12 cellular contexts compared by ENCODE assay signal in the genomic region with DNA sequence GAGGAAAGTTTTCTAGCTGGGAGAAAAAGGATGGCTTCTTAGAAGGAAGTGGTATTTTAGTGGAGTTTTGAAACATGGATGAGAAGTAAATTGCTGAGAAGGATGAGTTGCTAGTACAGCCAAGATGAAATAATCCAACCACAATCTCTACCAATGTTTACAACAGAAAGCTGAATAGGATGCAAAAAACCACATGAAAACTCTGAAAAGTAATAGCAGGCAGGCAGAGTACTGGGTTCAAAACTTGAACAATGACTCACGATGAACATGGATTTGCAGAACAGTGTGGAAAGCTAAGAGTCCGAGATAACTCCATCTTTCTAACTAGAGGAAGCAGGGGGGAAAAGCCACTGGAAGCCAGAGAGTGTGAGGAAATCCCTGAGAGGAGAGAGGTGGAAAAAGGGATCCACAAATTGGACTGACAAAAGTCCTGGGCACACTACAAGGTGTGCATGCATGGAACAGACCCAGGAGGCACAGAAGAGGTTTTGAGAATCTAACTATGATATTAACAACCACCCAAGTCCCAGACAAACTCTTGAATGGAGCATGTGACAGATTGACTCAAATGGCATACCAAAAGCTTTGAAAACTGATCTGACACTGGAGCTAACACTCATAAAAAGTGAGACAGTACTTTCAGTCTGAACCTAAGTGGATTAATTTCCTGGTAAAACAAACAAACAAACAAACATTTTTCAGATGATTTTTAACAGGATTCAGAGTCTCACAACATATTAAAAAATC.
DNase-seq lines count a peak whose midpoint lies in the region; ATAC-seq and TF ChIP-seq lines count a peak whose summit lies in the region.
"Had no signal": no experiment of that assay in that cellular context is flagged by ENCODE, and none has a peak within 500 bp of the region (broad histone marks: within the 10 kb centered on the region; RNA-seq: fewer than 3 reads in every experiment).

No MANE protein-coding gene starts in this region.

- TF ChIP-seq CTCF in CD4-positive, alpha-beta T cell (IDR thresholded peaks at IDR 0.05), result no peak
- TF ChIP-seq CTCF in H9 (conservative IDR thresholded peaks at IDR 0.05), result no peak

- H3K9me3 ChIP-seq in CD4-positive, alpha-beta T cell (ENCODE audit: control insufficient read depth, low read length), result no peaks in the 10 kb centered on the region
- H3K9me3 ChIP-seq in H9 (ENCODE audit: control insufficient read depth, low read depth, low read length), result no peaks in the 10 kb centered on the region

- peaks cover 65% of the 10 kb centered on the region for H3K4me1 Mint-ChIP-seq in CD4-positive, alpha-beta T cell (ENCODE audit: low read depth)
- H3K4me1 Mint-ChIP-seq in H9, result peaks cover 17 to 21% of the 10 kb centered on the region in 2 experiments
- peaks cover 62% of the 10 kb centered on the region for H3K4me1 Mint-ChIP-seq in activated CD4-positive, alpha-beta memory T cell treated with anti-CD3 and anti-CD28 coated beads for 36 hours (ENCODE audit: low read depth)

- H2BK120ac ChIP-seq in H9 (ENCODE audit: low read depth, low read length, poor library complexity, severe bottlenecking), result no peak overlapping the region

- H2AFZ ChIP-seq in H9 (ENCODE audit: low read length), result no peak overlapping the region

- no peak overlapping the region for H2BK20ac ChIP-seq in H9 (ENCODE audit: low read depth, low read length, poor library complexity, severe bottlenecking)

- H3K14ac ChIP-seq in H9 (ENCODE audit: insufficient read depth, low read length), result no peak overlapping the region

- H3K27me3 Mint-ChIP-seq in CD4-positive, alpha-beta T cell, result no peaks in the 10 kb centered on the region
- no peaks in the 10 kb centered on the region for H3K27me3 Mint-ChIP-seq in H9 (ENCODE audit: low read depth)
- H3K27me3 Mint-ChIP-seq in activated CD4-positive, alpha-beta memory T cell treated with anti-CD3 and anti-CD28 coated beads for 36 hours, result no peaks in the 10 kb centered on the region

- H3T11ph ChIP-seq in H9 (ENCODE audit: low read length), result no peak overlapping the region

- peak overlapping the region; percentile 72 for H3K27ac Mint-ChIP-seq in CD4-positive, alpha-beta T cell
- peak overlapping the region in 2 of 3 experiments; percentile 21 to 86; a peak in 4 of 7 replicates for H3K27ac Mint-ChIP-seq in H9
- H3K27ac Mint-ChIP-seq in activated CD4-positive, alpha-beta memory T cell treated with anti-CD3 and anti-CD28 coated beads for 36 hours, result peak overlapping the region; percentile 36

- H3K4ac ChIP-seq in H9 (ENCODE audit: low read depth, low read length), result no peak overlapping the region

- H4K20me1 ChIP-seq in H9 (ENCODE audit: control insufficient read depth, insufficient read depth, insufficient read length), result no peaks in the 10 kb centered on the region

- peaks cover 38% of the 10 kb centered on the region for H3K36me3 Mint-ChIP-seq in CD4-positive, alpha-beta T cell (ENCODE audit: low read depth)
- H3K36me3 Mint-ChIP-seq in H9 (ENCODE audit: insufficient read depth in 1 of 3, low read depth in 3 of 3), result peaks cover 46 to 62% (median 46%) of the 10 kb centered on the region in 3 experiments
- peaks cover 47% of the 10 kb centered on the region for H3K36me3 Mint-ChIP-seq in activated CD4-positive, alpha-beta memory T cell treated with anti-CD3 and anti-CD28 coated beads for 36 hours

- H3K23me2 ChIP-seq in H9 (ENCODE audit: insufficient read length, low read depth, low read length, poor library complexity, severe bottlenecking), result no peaks in the 10 kb centered on the region

- H3K4me3 Mint-ChIP-seq in CD4-positive, alpha-beta T cell, result peak overlapping the region; percentile 8
- H3K4me3 Mint-ChIP-seq in H9, result no peak overlapping the region
- H3K4me3 Mint-ChIP-seq in activated CD4-positive, alpha-beta memory T cell treated with anti-CD3 and anti-CD28 coated beads for 36 hours, result no peak overlapping the region

- H3K9ac ChIP-seq in H9 (ENCODE audit: extremely low read depth, insufficient read length, low read length), result no peak overlapping the region

- CTCF ChIA-PET in CD4-positive, alpha-beta T cell (lab: Charles Lee), result interaction anchor here (0.6 to 1.8 kb wide), 6 partner anchors 20 to 383 kb away, joined by 3 to 8 read pairs (median 3); partner anchors contain the start of gene RPL39L
- CTCF ChIA-PET in activated CD4-positive, alpha-beta memory T cell treated with anti-CD3 and anti-CD28 coated beads for 36 hours (lab: Charles Lee), result interaction anchor here (1.6 kb wide), 1 partner anchor 157 kb away, joined by 6 read pairs; no protein-coding TSS in a partner anchor

- no peak overlapping the region for H4K91ac ChIP-seq in H9 (ENCODE audit: insufficient read length, low read depth, low read length)

- H3K79me1 ChIP-seq in H9 (ENCODE audit: insufficient read depth, low read depth, low read length, poor library complexity, severe bottlenecking), result peaks cover 4% of the 10 kb centered on the region

- no CpG with 5 or more reads among the region's 2 CpGs for WGBS in H9 (ENCODE audit: extremely low coverage, insufficient read length, low lambda C conversion rate)

- ATAC-seq in CD4-positive, alpha-beta T cell (ENCODE audit: poor library complexity), result peak; percentile 74
- ATAC-seq in GM18511 (IDR thresholded peaks at IDR 0.05; ENCODE audit: unreplicated experiment), result no peak

- H3K4me2 ChIP-seq in H9 (ENCODE audit: insufficient read depth, insufficient read length, low read length), result no peak overlapping the region

- DNase-seq in CD4-positive, alpha-beta T cell, result no peak
- DNase-seq in H9, result no peak
- DNase-seq in activated CD4-positive, alpha-beta memory T cell treated with anti-CD3 and anti-CD28 coated beads for 36 hours, result no peak
- peak; percentile 47 for DNase-seq in iris pigment epithelial cell (ENCODE audit: low read depth)
- DNase-seq in cerebellum (ENCODE audit: low spot score), result no peak
- DNase-seq in cerebellar nuclear complex (lab: John Stamatoyannopoulos, UW), result no peak
- DNase-seq: amniotic stem cell, dorsolateral prefrontal cortex, foreskin melanocyte, NCI-H1417, Right ventricle myocardium superior had no signal

- no peaks in the 10 kb centered on the region; the same call in 1 of the 2 replicates for H3K4me1 ChIP-seq in H9 (ENCODE audit: insufficient read depth, low read length)

- no peak overlapping the region for H3K18ac ChIP-seq in H9 (ENCODE audit: insufficient read length, low read depth, low read length)

- H3K79me2 ChIP-seq in H9 (ENCODE audit: insufficient read depth, low read length), result no peaks in the 10 kb centered on the region

- H2BK15ac ChIP-seq in H9 (ENCODE audit: low read depth, low read length), result no peak overlapping the region

- POLR2A ChIA-PET in CD4-positive, alpha-beta T cell (lab: Charles Lee), result interaction anchor here (0.6 to 2.2 kb wide), 8 partner anchors 11 to 287 kb away, joined by 3 to 36 read pairs (median 4); partner anchors contain the start of gene EIF4A2
- POLR2A ChIA-PET in activated CD4-positive, alpha-beta memory T cell treated with anti-CD3 and anti-CD28 coated beads for 36 hours (lab: Charles Lee), result interaction anchor here (0.9 to 1.8 kb wide), 4 partner anchors 18 to 54 kb away, joined by 3 to 8 read pairs (median 4); no protein-coding TSS in a partner anchor

- no peak overlapping the region for H2BK5ac ChIP-seq in H9 (ENCODE audit: insufficient read length, low read length)

- no peak overlapping the region for H4K8ac ChIP-seq in H9 (replicated peaks; ENCODE audit: insufficient read length, low read depth, low read length)

- H3K27ac ChIP-seq in CD4-positive, alpha-beta T cell (ENCODE audit: low read depth, low read length), result no peak overlapping the region
- H3K27ac ChIP-seq in H9 (ENCODE audit: insufficient read length, low read depth, low read length), result no peak overlapping the region

- H4K5ac ChIP-seq in H9 (ENCODE audit: insufficient read length, low read depth, low read length), result no peak overlapping the region

- no peak overlapping the region for H2BK12ac ChIP-seq in H9 (ENCODE audit: insufficient read length, low read depth, low read length)

- no peaks in the 10 kb centered on the region for H3K27me3 ChIP-seq in CD4-positive, alpha-beta T cell (ENCODE audit: control insufficient read depth, insufficient read depth, low read length)
- H3K27me3 ChIP-seq in H9 (ENCODE audit: insufficient read depth, low read length), result no peaks in the 10 kb centered on the region
- H3K27me3 ChIP-seq: dorsolateral prefrontal cortex had no signal

- H2AK5ac ChIP-seq in H9 (ENCODE audit: insufficient read length, low read length), result no peak overlapping the region

- H3K23ac ChIP-seq in H9 (ENCODE audit: insufficient read length, low read depth, low read length), result no peak overlapping the region

- intact Hi-C loops in CD4-positive, alpha-beta T cell (cut with DNase I, micrococcal nuclease), result loop anchor here in 1 of 2 experiments (5.0 kb wide), 1 partner anchor 75 kb away; the partner anchor contains the start of gene ST6GAL1
- intact Hi-C loops in activated CD4-positive, alpha-beta memory T cell treated with anti-CD3 and anti-CD28 coated beads for 36 hours (cut with micrococcal nuclease), result loop anchor here (2.0 kb wide), 2 partner anchors 18 to 76 kb away; partner anchors contain the start of gene ST6GAL1

- H3K56ac ChIP-seq in H9 (ENCODE audit: insufficient read length, low read depth, low read length), result no peak overlapping the region

- no peaks in the 10 kb centered on the region for H3K9me3 Mint-ChIP-seq in CD4-positive, alpha-beta T cell
- H3K9me3 Mint-ChIP-seq in H9, result no peaks in the 10 kb centered on the region
- peaks cover 9% of the 10 kb centered on the region for H3K9me3 Mint-ChIP-seq in activated CD4-positive, alpha-beta memory T cell treated with anti-CD3 and anti-CD28 coated beads for 36 hours
